8 cellular contexts compared by ENCODE assay signal in the genomic region with DNA sequence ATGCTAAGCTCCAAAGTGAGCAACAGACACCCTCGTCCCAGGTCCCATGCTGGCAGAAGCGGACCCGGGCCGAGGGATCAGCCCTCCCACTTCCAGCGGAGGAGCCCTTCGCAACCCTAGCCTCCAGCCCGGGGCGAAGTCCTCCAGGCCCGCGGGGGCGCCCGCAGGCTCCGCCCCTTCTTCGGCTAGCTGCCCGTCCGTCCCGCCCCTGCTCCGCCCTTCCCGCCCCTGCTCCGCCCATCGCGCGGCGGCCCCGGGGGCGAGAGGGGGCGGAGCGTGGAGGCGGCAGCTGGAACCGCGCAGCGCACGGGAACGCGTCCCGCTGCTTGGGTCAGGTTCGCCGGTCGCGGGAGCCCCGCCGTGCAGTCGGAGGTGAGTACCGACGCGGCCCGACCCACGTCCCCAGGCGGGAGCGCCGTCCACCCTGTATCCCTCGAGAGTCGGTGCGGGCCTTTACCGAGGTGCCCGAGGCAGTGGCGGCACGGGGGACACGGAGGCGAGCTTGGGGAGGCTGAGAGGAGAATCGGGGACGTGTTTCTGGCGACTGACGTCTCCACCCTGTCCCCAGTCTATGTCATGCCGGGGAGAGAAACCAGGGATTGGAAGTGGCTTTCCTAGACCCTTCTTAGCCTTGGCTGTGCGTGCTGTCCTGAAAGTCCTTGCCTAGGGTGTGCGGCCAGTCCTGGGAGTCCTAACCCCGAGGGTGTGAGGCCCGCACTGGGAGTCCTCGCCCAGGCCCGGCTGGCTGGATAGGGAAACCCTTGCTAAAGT. TPM values are rescaled to one million over a fixed set of nuclear protein-coding genes. Genes with fewer than 3 reads are reported as not detected.
A peak's percentile ranks its signal among the peaks of the same experiment; 100 is the strongest.
DNase-seq lines count a peak whose midpoint lies in the region; ATAC-seq and TF ChIP-seq lines count a peak whose summit lies in the region.

Gene ACO1 (plus strand): TSS at position 280 of the 771 bp plus-strand sequence. CDS start 20,864 bp downstream, outside the sequence.

- H3K27ac ChIP-seq in testis = peak within 1 kb of the TSS; percentile 85

- ATAC-seq in SK-N-SH treated with all-trans-retinoic acid at 6 μM for 48 hours = peak; percentile 96
- peak; percentile 96 to 97 for ATAC-seq in activated naive CD4-positive, alpha-beta T cell treated with anti-CD3 and anti-CD28 coated beads, Interleukin-2, amount 50 U/mL, for 72 hours

- peak within 1 kb of the TSS; percentile 91 for H3K4me3 ChIP-seq in HAP-1
- peak within 1 kb of the TSS; percentile 85 to 92 for H3K4me3 ChIP-seq in testis

- H3K36me3 ChIP-seq in HAP-1 (replicated peaks) (peaks cover 5% of the 10 kb centered on the region; the same call in 1 of the 2 replicates), testis (ENCODE audit: low read depth, missing control alignments) (no peaks in the 10 kb centered on the region)

- H3K4me3 Mint-ChIP-seq in osteocyte (ENCODE audit: unreplicated experiment) = peak within 1 kb of the TSS; percentile 88

- H3K4me1 ChIP-seq in HAP-1 (peaks cover 13% of the 10 kb centered on the region), testis (peaks cover 25% of the 10 kb centered on the region)

- peaks cover 21% of the 10 kb centered on the region for H3K4me1 Mint-ChIP-seq in osteocyte (ENCODE audit: unreplicated experiment)

- 0 to 1% methylated on average over 3 to 48 of the region's 71 CpGs for WGBS in testis, 2 donors

- peak; percentile 68 for DNase-seq in GM04504 (ENCODE audit: low read depth)
- DNase-seq in HAP-1 (ENCODE audit: low spot score in 2 of 2) = peak; percentile 78 to 94
- DNase-seq in M059J (ENCODE audit: low read depth) = peak; percentile 80
- peak; percentile 87 to 90 for DNase-seq in activated naive CD4-positive, alpha-beta T cell treated with anti-CD3 and anti-CD28 coated beads, Interleukin-2, amount 50 U/mL, for 72 hours (ENCODE audit: low spot score in 2 of 2)
- peak; percentile 91 for DNase-seq in glomerular visceral epithelial cell (ENCODE audit: extremely low spot score)
- peak; percentile 95 for DNase-seq in osteocyte (ENCODE audit: extremely low spot score, unreplicated experiment)
- DNase-seq in testis = peak; percentile 91

- H3K27me3 Mint-ChIP-seq in osteocyte (ENCODE audit: unreplicated experiment) = peaks cover 13% of the 10 kb centered on the region

- peak; percentile 85 for TF ChIP-seq POLR2A in testis (IDR thresholded peaks at IDR 0.05)

- H3K36me3 Mint-ChIP-seq in activated naive CD4-positive, alpha-beta T cell treated with anti-CD3 and anti-CD28 coated beads, Interleukin-2, amount 50 U/mL, for 72 hours = no peaks in the 10 kb centered on the region
- H3K36me3 Mint-ChIP-seq in osteocyte (ENCODE audit: unreplicated experiment) = no peaks in the 10 kb centered on the region

- H3K27ac Mint-ChIP-seq in activated naive CD4-positive, alpha-beta T cell treated with anti-CD3 and anti-CD28 coated beads, Interleukin-2, amount 50 U/mL, for 72 hours = peak within 1 kb of the TSS in 1 of 2 donors; percentile 57
- H3K27ac Mint-ChIP-seq in osteocyte (ENCODE audit: unreplicated experiment) = peak within 1 kb of the TSS; percentile 94

- H3K9me3 Mint-ChIP-seq in activated naive CD4-positive, alpha-beta T cell treated with anti-CD3 and anti-CD28 coated beads, Interleukin-2, amount 50 U/mL, for 72 hours = no peaks in the 10 kb centered on the region
- no peaks in the 10 kb centered on the region for H3K9me3 Mint-ChIP-seq in osteocyte (ENCODE audit: unreplicated experiment)

- intact Hi-C loops in testis (cut with DNase I; ENCODE audit: low total_unique reads) = loop anchor here (5.0 kb wide), 1 partner anchor 193 kb away; no protein-coding TSS in a partner anchor

- H3K27me3 ChIP-seq in HAP-1 (ENCODE audit: low read depth) = peaks cover 17% of the 10 kb centered on the region
- H3K27me3 ChIP-seq in testis = no peaks in the 10 kb centered on the region

- in situ Hi-C loops in HAP-1 (cut with MboI; ENCODE audit: low sequenced_read_pairs) = loop anchor here (5.0 kb wide), 2 partner anchors 188 to 588 kb away; partner anchors contain the start of gene NDUFB6

- TF ChIP-seq CTCF in osteocyte (IDR thresholded peaks at IDR 0.05) (no peak), testis (IDR thresholded peaks at IDR 0.05) (no peak)

- no peaks in the 10 kb centered on the region for H3K9me3 ChIP-seq in HAP-1
- no peaks in the 10 kb centered on the region for H3K9me3 ChIP-seq in testis

TF ChIP-seq in SK-N-SH treated with all-trans-retinoic acid at 6 μM for 48 hours, 23 proteins besides CTCF, POLR2A, EP300 and RAD21:
- TF ChIP-seq TOX (CRISPR knock-in tag; IDR thresholded peaks at IDR 0.05; ENCODE audit: borderline replicate concordance) (no peak), TCF4 (CRISPR knock-in tag; IDR thresholded peaks at IDR 0.05; ENCODE audit: borderline replicate concordance) (no peak), ZNF70 (CRISPR knock-in tag; IDR thresholded peaks at IDR 0.05) (peak; percentile 71; the same call in 1 of the 2 replicates), PPARA (CRISPR knock-in tag; IDR thresholded peaks at IDR 0.05; ENCODE audit: borderline replicate concordance) (no peak), ZFP3 (CRISPR knock-in tag; IDR thresholded peaks at IDR 0.05) (0 out of 2 replicates have a peak, but pooled peaks have one; percentile 34), CREB5 (CRISPR knock-in tag; IDR thresholded peaks at IDR 0.05; ENCODE audit: low read depth) (no peak), ZC3H10 (CRISPR knock-in tag; IDR thresholded peaks at IDR 0.05) (no peak), ARNTL (CRISPR knock-in tag; IDR thresholded peaks at IDR 0.05; ENCODE audit: borderline replicate concordance, low read depth) (no peak), POU6F1 (CRISPR knock-in tag; IDR thresholded peaks at IDR 0.05; ENCODE audit: borderline replicate concordance, low read depth) (no peak), ZNF565 (CRISPR knock-in tag; conservative IDR thresholded peaks at IDR 0.05; ENCODE audit: low read depth) (no peak), RARB (CRISPR knock-in tag; IDR thresholded peaks at IDR 0.05) (no peak), ZNF8 (CRISPR knock-in tag; IDR thresholded peaks at IDR 0.05) (no peak)
TF ChIP-seq in SK-N-SH treated with all-trans-retinoic acid at 6 μM for 48 hours: peak in this region for 2.

RNA-seq across cellular contexts. Expression of gene ACO1, which starts in this region (rescaled TPM):
- total RNA-seq in M059J (2014; rRNA removed; shearing (Covaris generic)) = 22.1 and 40.5 TPM in 2 replicates
- total RNA-seq in activated naive CD4-positive, alpha-beta T cell treated with anti-CD3 and anti-CD28 coated beads, Interleukin-2, amount 50 U/mL, for 72 hours = 10 to 100 TPM in 1 of 2 donors, 1 to 10 TPM in 1; 9.9 to 16.7 TPM
- total RNA-seq in osteocyte = 41.0 and 42.0 TPM in 2 replicates
- 10 to 100 TPM; 52.0 to 67.6 TPM for total RNA-seq in testis
- polyA plus RNA-seq in testis (ENCODE audit: insufficient read depth, low read depth, low replicate concordance) = 44.4 TPM

Comparison
In these comparisons a context has a peak if more than half of its experiments do, and no peak if none do; other contexts are left out.
1. Peak in every context shown above with its lines: DNase-seq, ATAC-seq, H3K4me3 ChIP-seq and H3K27ac ChIP-seq.